Comparison of ENCODE assay signal across 1 cellular context in genomic region chr15:90141646-90142045, GRCh38.
TF ChIP-seq lines count a peak whose summit lies in the region.

No MANE protein-coding gene starts in this region.

TF ChIP-seq in GM23338, 12 proteins besides CTCF, POLR2A, EP300 and RAD21 (continued from another document):
- TF ChIP-seq, protein P1, sequence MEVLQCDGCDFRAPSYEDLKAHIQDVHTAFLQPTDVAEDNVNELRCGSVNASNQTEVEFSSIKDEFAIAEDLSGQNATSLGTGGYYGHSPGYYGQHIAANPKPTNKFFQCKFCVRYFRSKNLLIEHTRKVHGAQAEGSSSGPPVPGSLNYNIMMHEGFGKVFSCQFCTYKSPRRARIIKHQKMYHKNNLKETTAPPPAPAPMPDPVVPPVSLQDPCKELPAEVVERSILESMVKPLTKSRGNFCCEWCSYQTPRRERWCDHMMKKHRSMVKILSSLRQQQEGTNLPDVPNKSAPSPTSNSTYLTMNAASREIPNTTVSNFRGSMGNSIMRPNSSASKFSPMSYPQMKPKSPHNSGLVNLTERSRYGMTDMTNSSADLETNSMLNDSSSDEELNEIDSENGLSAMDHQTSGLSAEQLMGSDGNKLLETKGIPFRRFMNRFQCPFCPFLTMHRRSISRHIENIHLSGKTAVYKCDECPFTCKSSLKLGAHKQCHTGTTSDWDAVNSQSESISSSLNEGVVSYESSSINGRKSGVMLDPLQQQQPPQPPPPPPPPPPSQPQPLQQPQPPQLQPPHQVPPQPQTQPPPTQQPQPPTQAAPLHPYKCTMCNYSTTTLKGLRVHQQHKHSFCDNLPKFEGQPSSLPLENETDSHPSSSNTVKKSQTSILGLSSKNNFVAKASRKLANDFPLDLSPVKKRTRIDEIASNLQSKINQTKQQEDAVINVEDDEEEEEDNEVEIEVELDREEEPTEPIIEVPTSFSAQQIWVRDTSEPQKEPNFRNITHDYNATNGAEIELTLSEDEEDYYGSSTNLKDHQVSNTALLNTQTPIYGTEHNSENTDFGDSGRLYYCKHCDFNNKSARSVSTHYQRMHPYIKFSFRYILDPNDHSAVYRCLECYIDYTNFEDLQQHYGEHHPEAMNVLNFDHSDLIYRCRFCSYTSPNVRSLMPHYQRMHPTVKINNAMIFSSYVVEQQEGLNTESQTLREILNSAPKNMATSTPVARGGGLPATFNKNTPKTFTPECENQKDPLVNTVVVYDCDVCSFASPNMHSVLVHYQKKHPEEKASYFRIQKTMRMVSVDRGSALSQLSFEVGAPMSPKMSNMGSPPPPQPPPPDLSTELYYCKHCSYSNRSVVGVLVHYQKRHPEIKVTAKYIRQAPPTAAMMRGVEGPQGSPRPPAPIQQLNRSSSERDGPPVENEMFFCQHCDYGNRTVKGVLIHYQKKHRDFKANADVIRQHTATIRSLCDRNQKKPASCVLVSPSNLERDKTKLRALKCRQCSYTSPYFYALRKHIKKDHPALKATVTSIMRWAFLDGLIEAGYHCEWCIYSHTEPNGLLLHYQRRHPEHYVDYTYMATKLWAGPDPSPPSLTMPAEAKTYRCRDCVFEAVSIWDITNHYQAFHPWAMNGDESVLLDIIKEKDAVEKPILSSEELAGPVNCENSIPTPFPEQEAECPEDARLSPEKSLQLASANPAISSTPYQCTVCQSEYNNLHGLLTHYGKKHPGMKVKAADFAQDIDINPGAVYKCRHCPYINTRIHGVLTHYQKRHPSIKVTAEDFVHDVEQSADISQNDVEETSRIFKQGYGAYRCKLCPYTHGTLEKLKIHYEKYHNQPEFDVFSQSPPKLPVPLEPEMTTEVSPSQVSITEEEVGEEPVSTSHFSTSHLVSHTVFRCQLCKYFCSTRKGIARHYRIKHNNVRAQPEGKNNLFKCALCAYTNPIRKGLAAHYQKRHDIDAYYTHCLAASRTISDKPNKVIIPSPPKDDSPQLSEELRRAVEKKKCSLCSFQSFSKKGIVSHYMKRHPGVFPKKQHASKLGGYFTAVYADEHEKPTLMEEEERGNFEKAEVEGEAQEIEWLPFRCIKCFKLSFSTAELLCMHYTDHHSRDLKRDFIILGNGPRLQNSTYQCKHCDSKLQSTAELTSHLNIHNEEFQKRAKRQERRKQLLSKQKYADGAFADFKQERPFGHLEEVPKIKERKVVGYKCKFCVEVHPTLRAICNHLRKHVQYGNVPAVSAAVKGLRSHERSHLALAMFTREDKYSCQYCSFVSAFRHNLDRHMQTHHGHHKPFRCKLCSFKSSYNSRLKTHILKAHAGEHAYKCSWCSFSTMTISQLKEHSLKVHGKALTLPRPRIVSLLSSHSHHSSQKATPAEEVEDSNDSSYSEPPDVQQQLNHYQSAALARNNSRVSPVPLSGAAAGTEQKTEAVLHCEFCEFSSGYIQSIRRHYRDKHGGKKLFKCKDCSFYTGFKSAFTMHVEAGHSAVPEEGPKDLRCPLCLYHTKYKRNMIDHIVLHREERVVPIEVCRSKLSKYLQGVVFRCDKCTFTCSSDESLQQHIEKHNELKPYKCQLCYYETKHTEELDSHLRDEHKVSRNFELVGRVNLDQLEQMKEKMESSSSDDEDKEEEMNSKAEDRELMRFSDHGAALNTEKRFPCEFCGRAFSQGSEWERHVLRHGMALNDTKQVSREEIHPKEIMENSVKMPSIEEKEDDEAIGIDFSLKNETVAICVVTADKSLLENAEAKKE (CRISPR knock-in tag; IDR thresholded peaks at IDR 0.05), result no peak
- TF ChIP-seq REST (IDR thresholded peaks at IDR 0.05; ENCODE audit: unreplicated experiment), result no peak
- no peak for TF ChIP-seq NANOG (IDR thresholded peaks at IDR 0.05; ENCODE audit: borderline replicate concordance)
- TF ChIP-seq EZH2phosphoT487 (IDR thresholded peaks at IDR 0.05; ENCODE audit: unreplicated experiment), result no peak
- no peak for TF ChIP-seq POLR2AphosphoS5 (IDR thresholded peaks at IDR 0.05; ENCODE audit: low read depth)
- no peak for TF ChIP-seq CREB1 (CRISPR knock-in tag; IDR thresholded peaks at IDR 0.05; ENCODE audit: low read depth)
- no peak for TF ChIP-seq EZH2 (IDR thresholded peaks at IDR 0.05; ENCODE audit: low read depth, unreplicated experiment)
- TF ChIP-seq, protein P2, sequence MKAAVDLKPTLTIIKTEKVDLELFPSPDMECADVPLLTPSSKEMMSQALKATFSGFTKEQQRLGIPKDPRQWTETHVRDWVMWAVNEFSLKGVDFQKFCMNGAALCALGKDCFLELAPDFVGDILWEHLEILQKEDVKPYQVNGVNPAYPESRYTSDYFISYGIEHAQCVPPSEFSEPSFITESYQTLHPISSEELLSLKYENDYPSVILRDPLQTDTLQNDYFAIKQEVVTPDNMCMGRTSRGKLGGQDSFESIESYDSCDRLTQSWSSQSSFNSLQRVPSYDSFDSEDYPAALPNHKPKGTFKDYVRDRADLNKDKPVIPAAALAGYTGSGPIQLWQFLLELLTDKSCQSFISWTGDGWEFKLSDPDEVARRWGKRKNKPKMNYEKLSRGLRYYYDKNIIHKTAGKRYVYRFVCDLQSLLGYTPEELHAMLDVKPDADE (IDR thresholded peaks at IDR 0.05), result no peak
- no peak for TF ChIP-seq ZNF114 (CRISPR knock-in tag; IDR thresholded peaks at IDR 0.05)
- TF ChIP-seq ZNF331 (CRISPR knock-in tag; IDR thresholded peaks at IDR 0.05; ENCODE audit: low read depth), result no peak
